Comparison of ENCODE assay signal across 9 cellular contexts in the genomic region with DNA sequence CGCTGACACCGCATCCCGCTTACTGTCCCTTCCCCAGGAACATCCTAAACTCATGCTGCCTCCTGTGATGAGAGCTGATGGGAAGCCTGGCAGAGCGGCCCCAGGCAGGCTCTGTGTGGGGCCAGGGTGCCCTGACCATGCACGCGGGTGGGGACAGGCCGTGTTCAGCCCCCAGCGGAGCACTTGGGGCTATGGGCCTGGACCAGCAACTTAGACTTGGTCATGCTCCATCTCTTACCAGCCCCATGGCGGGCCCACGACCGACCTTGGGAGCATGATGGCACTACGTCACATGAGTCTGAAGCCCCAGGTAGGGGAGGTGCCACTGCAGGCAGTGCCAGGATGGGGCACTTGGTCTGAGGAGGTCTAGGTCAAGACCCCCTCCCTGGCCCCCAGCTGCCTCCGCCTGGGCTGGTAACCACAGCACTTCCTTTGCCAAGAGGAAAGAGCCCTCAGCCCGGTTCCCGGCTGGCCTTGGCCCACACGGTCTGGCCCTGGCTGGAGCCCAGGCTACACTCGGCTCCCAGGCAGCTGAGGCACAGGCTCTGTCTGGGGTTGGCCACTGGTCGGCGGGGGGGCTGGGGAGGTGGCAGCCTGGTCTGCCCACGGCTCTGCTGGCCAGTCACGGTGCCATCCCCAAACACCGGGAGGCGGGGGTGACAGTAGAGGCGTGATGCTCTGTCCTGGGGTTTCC. TPM values are rescaled to one million over a fixed set of nuclear protein-coding genes. Genes with fewer than 3 reads are reported as not detected.
DNase-seq lines count a peak whose midpoint lies in the region; ATAC-seq and TF ChIP-seq lines count a peak whose summit lies in the region.
"Had no signal": no experiment of that assay in that cellular context is flagged by ENCODE, and none has a peak within 500 bp of the region (broad histone marks: within the 10 kb centered on the region; RNA-seq: fewer than 3 reads in every experiment).

No MANE protein-coding gene starts in this region.

- H3K27ac Mint-ChIP-seq in osteocyte (ENCODE audit: unreplicated experiment) (peak overlapping the region; percentile 91), H9 (no peak overlapping the region)

- no peaks in the 10 kb centered on the region for H3K36me3 ChIP-seq in gastroesophageal sphincter

- H3K79me2 ChIP-seq in H9 (ENCODE audit: insufficient read depth, low read length): no peaks in the 10 kb centered on the region

- H3K36me3 Mint-ChIP-seq in osteocyte (ENCODE audit: unreplicated experiment): no peaks in the 10 kb centered on the region
- no peaks in the 10 kb centered on the region for H3K36me3 Mint-ChIP-seq in H9 (ENCODE audit: insufficient read depth in 1 of 3, low read depth in 3 of 3)

- intact Hi-C loops in Right ventricle myocardium inferior (cut with DNase I) (no loop called here), cardiac septum (cut with DNase I) (no loop called here)

- H3K4ac ChIP-seq in H9 (ENCODE audit: low read depth, low read length): no peak overlapping the region

- TF ChIP-seq POLR2A in gastroesophageal sphincter (IDR thresholded peaks at IDR 0.05): peak in 1 of 2 donors; percentile 15

- H2BK20ac ChIP-seq in H9 (ENCODE audit: low read depth, low read length, poor library complexity, severe bottlenecking): no peak overlapping the region

- DNase-seq in Right ventricle myocardium inferior (ENCODE audit: missing footprints): no peak
- DNase-seq in cardiac septum (ENCODE audit: low spot score): no peak
- DNase-seq in osteocyte (ENCODE audit: extremely low spot score, unreplicated experiment): no peak
- no peak for DNase-seq in NCI-H345 (lab: John Stamatoyannopoulos, UW)
- no peak for DNase-seq in DMS 273 (lab: John Stamatoyannopoulos, UW; ENCODE audit: unreplicated experiment)
- no peak for DNase-seq in omental fat pad (ENCODE audit: low spot score)
- DNase-seq in H9: no peak
- DNase-seq: NCI-H1105 treated with DMSO at 0.1 percent for 48 hours had no signal

- H3K4me1 Mint-ChIP-seq in osteocyte (ENCODE audit: unreplicated experiment): peaks cover 63% of the 10 kb centered on the region
- peaks cover 0 to 2% of the 10 kb centered on the region in 2 experiments; a peak in 2 of 4 replicates for H3K4me1 Mint-ChIP-seq in H9

- no peak overlapping the region for H4K8ac ChIP-seq in H9 (replicated peaks; ENCODE audit: insufficient read length, low read depth, low read length)

- no CpG with 5 or more reads among the region's 24 CpGs for WGBS in gastroesophageal sphincter (ENCODE audit: low coverage in 1 of 2), 2 donors
- WGBS in H9 (ENCODE audit: extremely low coverage, insufficient read length, low lambda C conversion rate): no CpG with 5 or more reads among the region's 24 CpGs

- H3K4me2 ChIP-seq in H9 (ENCODE audit: insufficient read depth, insufficient read length, low read length): no peak overlapping the region

- H3K9me3 Mint-ChIP-seq in osteocyte (ENCODE audit: unreplicated experiment) (no peaks in the 10 kb centered on the region), H9 (no peaks in the 10 kb centered on the region; a peak in 1 of 5 replicates)

- no peaks in the 10 kb centered on the region for H4K20me1 ChIP-seq in H9 (ENCODE audit: control insufficient read depth, insufficient read depth, insufficient read length)

- no peaks in the 10 kb centered on the region for H3K79me1 ChIP-seq in H9 (ENCODE audit: insufficient read depth, low read depth, low read length, poor library complexity, severe bottlenecking)

- no peak overlapping the region for H3K4me3 ChIP-seq in gastroesophageal sphincter

- H2AK5ac ChIP-seq in H9 (ENCODE audit: insufficient read length, low read length): no peak overlapping the region

- H3K27me3 Mint-ChIP-seq in osteocyte (ENCODE audit: unreplicated experiment) (no peaks in the 10 kb centered on the region), H9 (ENCODE audit: low read depth) (no peaks in the 10 kb centered on the region; the same call in 1 of the 2 replicates)

- H4K91ac ChIP-seq in H9 (ENCODE audit: insufficient read length, low read depth, low read length): no peak overlapping the region

- H3K9ac ChIP-seq in H9 (ENCODE audit: extremely low read depth, insufficient read length, low read length): no peak overlapping the region

- no peaks in the 10 kb centered on the region for H3K9me3 ChIP-seq in gastroesophageal sphincter
- no peaks in the 10 kb centered on the region for H3K9me3 ChIP-seq in H9 (ENCODE audit: control insufficient read depth, low read depth, low read length)

- H3K23me2 ChIP-seq in H9 (ENCODE audit: insufficient read length, low read depth, low read length, poor library complexity, severe bottlenecking): peaks cover 4% of the 10 kb centered on the region

- H2AFZ ChIP-seq in H9 (ENCODE audit: low read length): no peak overlapping the region

- no peak overlapping the region for H2BK15ac ChIP-seq in H9 (ENCODE audit: low read depth, low read length)

- H2BK12ac ChIP-seq in H9 (ENCODE audit: insufficient read length, low read depth, low read length): no peak overlapping the region

- no peak overlapping the region for H3K23ac ChIP-seq in H9 (ENCODE audit: insufficient read length, low read depth, low read length)

- no peak overlapping the region for H2BK5ac ChIP-seq in H9 (ENCODE audit: insufficient read length, low read length)

- no peak overlapping the region for H3T11ph ChIP-seq in H9 (ENCODE audit: low read length)

- no peaks in the 10 kb centered on the region for H3K27me3 ChIP-seq in gastroesophageal sphincter
- H3K27me3 ChIP-seq in H9 (ENCODE audit: insufficient read depth, low read length): no peaks in the 10 kb centered on the region

- H3K27ac ChIP-seq in gastroesophageal sphincter (peak overlapping the region; percentile 91 to 99 (median 96)), H9 (ENCODE audit: insufficient read length, low read depth, low read length) (no peak overlapping the region)

- no peak overlapping the region for H3K18ac ChIP-seq in H9 (ENCODE audit: insufficient read length, low read depth, low read length)

- TF ChIP-seq CTCF in gastroesophageal sphincter (IDR thresholded peaks at IDR 0.05) (no peak), osteocyte (IDR thresholded peaks at IDR 0.05) (no peak), omental fat pad (IDR thresholded peaks at IDR 0.05) (no peak), H9 (conservative IDR thresholded peaks at IDR 0.05) (no peak)

- no peak overlapping the region; the same call in 1 of the 2 replicates for H3K14ac ChIP-seq in H9 (ENCODE audit: insufficient read depth, low read length)

- H2BK120ac ChIP-seq in H9 (ENCODE audit: low read depth, low read length, poor library complexity, severe bottlenecking): no peak overlapping the region

- no peak overlapping the region for H3K4me3 Mint-ChIP-seq in osteocyte (ENCODE audit: unreplicated experiment)
- no peak overlapping the region for H3K4me3 Mint-ChIP-seq in H9

- H3K4me1 ChIP-seq in gastroesophageal sphincter (peaks cover 23 to 86% (median 73%) of the 10 kb centered on the region in 3 donors), H9 (ENCODE audit: insufficient read depth, low read length) (no peaks in the 10 kb centered on the region)

- no peak for TF ChIP-seq EP300 in gastroesophageal sphincter (IDR thresholded peaks at IDR 0.05)

- ATAC-seq in Right ventricle myocardium inferior (peak; percentile 40), gastroesophageal sphincter (peak; percentile 6), omental fat pad (ENCODE audit: low FRiP score) (no peak)

- H3K56ac ChIP-seq in H9 (ENCODE audit: insufficient read length, low read depth, low read length): no peak overlapping the region

- H4K5ac ChIP-seq in H9 (ENCODE audit: insufficient read length, low read depth, low read length): no peak overlapping the region

RNA-seq across cellular contexts. Expression of gene BAHCC1, which starts 25.7 kb away (rescaled TPM):
- 9.9 TPM for total RNA-seq in Right ventricle myocardium inferior
- total RNA-seq in cardiac septum: 13.5 TPM
- 10 to 100 TPM; 17.5 to 34.3 (median 19.5) TPM for total RNA-seq in gastroesophageal sphincter
- total RNA-seq in osteocyte: 55.7 and 57.0 TPM in 2 replicates
- total RNA-seq in omental fat pad: 10 to 100 TPM in 1 of 4 donors, 1 to 10 TPM in 3; 4.8 to 20.8 (median 7.1) TPM
- 1.7 and 3.1 TPM in 2 replicates for total RNA-seq in H9 (2021)
